2 cellular contexts compared by ENCODE assay signal in genomic region chr16:2712546-2712945, GRCh38.
TF ChIP-seq lines count a peak whose summit lies in the region.

No MANE protein-coding gene starts in this region.

TF ChIP-seq in SK-N-SH, 30 proteins besides CTCF, POLR2A, EP300 and RAD21 (continued from another document):
- TF ChIP-seq ZBTB33 (IDR thresholded peaks at IDR 0.05; ENCODE audit: borderline replicate concordance, low read depth): no peak
- TF ChIP-seq CHD2 (IDR thresholded peaks at IDR 0.05; ENCODE audit: low read length, partially characterized antibody): no peak
- no peak for TF ChIP-seq SIN3A (IDR thresholded peaks at IDR 0.05; ENCODE audit: borderline replicate concordance, low read depth, low read length)
- 0 out of 2 replicates have a peak, but pooled peaks have one; percentile 15 for TF ChIP-seq POLR2AphosphoS5 (IDR thresholded peaks at IDR 0.05; ENCODE audit: low read depth, low read length)

TF ChIP-seq in SK-N-SH treated with all-trans-retinoic acid at 6 μM for 48 hours, 23 proteins besides CTCF, POLR2A, EP300 and RAD21 (continued from another document):
- no peak for TF ChIP-seq POU6F1 (CRISPR knock-in tag; IDR thresholded peaks at IDR 0.05; ENCODE audit: borderline replicate concordance, low read depth)
- no peak for TF ChIP-seq OSR1 (CRISPR knock-in tag; IDR thresholded peaks at IDR 0.05)
- no peak for TF ChIP-seq ISL1 (CRISPR knock-in tag; IDR thresholded peaks at IDR 0.05)
